ENCODE assay signal across 1 cellular context in genomic region chr3:183252108-183252782, GRCh38.
TF ChIP-seq lines count a peak whose summit lies in the region.

No MANE protein-coding gene starts in this region.

TF ChIP-seq in SK-N-SH, 30 proteins besides CTCF, POLR2A, EP300 and RAD21 (continued from another document):
- no peak for TF ChIP-seq REST (IDR thresholded peaks at IDR 0.05; ENCODE audit: low read depth, low read length)
- no peak for TF ChIP-seq POLR2AphosphoS5 (IDR thresholded peaks at IDR 0.05; ENCODE audit: low read depth, low read length)
- no peak for TF ChIP-seq FOXJ3 (CRISPR knock-in tag; IDR thresholded peaks at IDR 0.05)
- no peak for TF ChIP-seq NRF1 (IDR thresholded peaks at IDR 0.05; ENCODE audit: low read depth, low read length)
- no peak for TF ChIP-seq USF1 (IDR thresholded peaks at IDR 0.05; ENCODE audit: borderline replicate concordance, low read depth)
- no peak for TF ChIP-seq YY1 (IDR thresholded peaks at IDR 0.05; ENCODE audit: low read depth)
- TF ChIP-seq GATA2 (CRISPR knock-in tag; IDR thresholded peaks at IDR 0.05): no peak
- no peak for TF ChIP-seq MAX (IDR thresholded peaks at IDR 0.05; ENCODE audit: low read depth)
- TF ChIP-seq FOXM1 (IDR thresholded peaks at IDR 0.05; ENCODE audit: low read depth): no peak
- TF ChIP-seq USF2 (IDR thresholded peaks at IDR 0.05; ENCODE audit: borderline replicate concordance, low read depth, low read length): no peak
- no peak for TF ChIP-seq TEAD4 (IDR thresholded peaks at IDR 0.05; ENCODE audit: borderline replicate concordance, insufficient read depth)
